In genomic region chr12:13229504-13229903, GRCh38 we compare ENCODE assay signal across 2 cellular contexts.
TF ChIP-seq lines count a peak whose summit lies in the region.

No MANE protein-coding gene starts in this region.

TF ChIP-seq in GM23338, 12 proteins besides CTCF, POLR2A, EP300 and RAD21 (continued from another document):
- no peak for TF ChIP-seq POLR2AphosphoS5 (IDR thresholded peaks at IDR 0.05; ENCODE audit: low read depth)
- TF ChIP-seq ETS1 (IDR thresholded peaks at IDR 0.05) = no peak
- TF ChIP-seq STAT1 (IDR thresholded peaks at IDR 0.05; ENCODE audit: unreplicated experiment) = no peak
- no peak for TF ChIP-seq ZNF462 (CRISPR knock-in tag; IDR thresholded peaks at IDR 0.05)
- TF ChIP-seq EZH2phosphoT487 (IDR thresholded peaks at IDR 0.05; ENCODE audit: unreplicated experiment) = no peak
- TF ChIP-seq EZH2 (IDR thresholded peaks at IDR 0.05; ENCODE audit: low read depth, unreplicated experiment) = no peak
- TF ChIP-seq REST (IDR thresholded peaks at IDR 0.05; ENCODE audit: unreplicated experiment) = no peak
- TF ChIP-seq CREB1 (CRISPR knock-in tag; IDR thresholded peaks at IDR 0.05; ENCODE audit: low read depth) = no peak
- TF ChIP-seq ZNF331 (CRISPR knock-in tag; IDR thresholded peaks at IDR 0.05; ENCODE audit: low read depth) = no peak
TF ChIP-seq in GM23338: peak in this region for 0.

TF ChIP-seq in neural cell, 6 proteins besides CTCF, POLR2A, EP300 and RAD21 (continued from another document):
- no peak for TF ChIP-seq EZH2 (IDR thresholded peaks at IDR 0.05; ENCODE audit: borderline replicate concordance, insufficient read depth, low read length, poor library complexity, severe bottlenecking)
